19 cellular contexts compared by ENCODE assay signal in the genomic region with DNA sequence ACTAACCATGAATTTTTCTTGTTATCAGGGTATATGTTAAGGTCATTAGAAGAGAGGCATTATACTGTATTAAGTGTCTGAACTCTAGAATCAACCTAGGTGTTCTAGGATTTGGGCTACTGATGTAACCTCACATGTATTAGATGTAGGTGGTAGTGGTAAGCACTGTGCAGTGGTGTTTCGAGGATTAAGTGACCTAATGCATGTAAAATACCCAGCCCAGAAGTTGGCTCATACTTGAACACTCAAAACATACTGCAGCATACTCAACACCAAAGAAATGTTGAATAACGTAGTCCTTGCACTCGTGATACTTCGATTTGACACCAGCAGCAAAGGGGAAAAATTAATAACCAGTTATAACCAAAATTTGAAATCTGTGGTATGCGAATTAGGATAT.
"Had no signal": no experiment of that assay in that cellular context is flagged by ENCODE, and none has a peak within 500 bp of the region (broad histone marks: within the 10 kb centered on the region; RNA-seq: fewer than 3 reads in every experiment).

No MANE protein-coding gene starts in this region.

- H3K9me3 Mint-ChIP-seq: type B pancreatic cell had no signal

- H3K4me3 Mint-ChIP-seq: type B pancreatic cell had no signal

- H3K27me3 ChIP-seq: colonic mucosa, esophagus squamous epithelium, hepatocyte, neutrophil, right atrium auricular region, suprapubic skin, thyroid gland had no signal

- H3K36me3 ChIP-seq: colonic mucosa, esophagus squamous epithelium, left ventricle myocardium inferior, neutrophil, right atrium auricular region, suprapubic skin, thyroid gland had no signal

- H3K9me3 ChIP-seq: colonic mucosa, esophagus squamous epithelium, left ventricle myocardium inferior, neutrophil, right atrium auricular region, suprapubic skin, thyroid gland had no signal

- ATAC-seq: left cardiac atrium; stimulated activated naive CD8-positive, alpha-beta T cell treated with anti-CD3 and anti-CD28 coated beads, Interleukin-15, Interleukin-2, amounts not matched to agents 100 U/mL and 50 U/mL, for 24 hours had no signal

- H3K4me3 ChIP-seq: colonic mucosa, esophagus squamous epithelium, hepatocyte, left ventricle myocardium inferior, lung, right atrium auricular region, suprapubic skin, thyroid gland had no signal

- H3K27ac Mint-ChIP-seq: type B pancreatic cell had no signal

- DNase-seq: colonic mucosa; dermis blood vessel endothelial cell; esophagus squamous epithelium; foreskin fibroblast; kidney; left cardiac atrium; left ventricle myocardium inferior; mesenchymal stem cell; midbrain; small intestine; stimulated activated CD4-positive, alpha-beta T cell treated with anti-CD3 and anti-CD28 coated beads, Interleukin-2, amount 100 ng/mL, for 48 hours; stimulated activated naive CD8-positive, alpha-beta T cell treated with anti-CD3 and anti-CD28 coated beads, Interleukin-15, Interleukin-2, amounts not matched to agents 100 U/mL and 50 U/mL, for 24 hours; thyroid gland had no signal

- H3K4me1 ChIP-seq: colonic mucosa had no signal

- H3K27ac ChIP-seq: colonic mucosa, esophagus squamous epithelium, hepatocyte, neutrophil, right atrium auricular region, suprapubic skin, thyroid gland had no signal

- H3K27me3 Mint-ChIP-seq: type B pancreatic cell had no signal
